In the genomic region with DNA sequence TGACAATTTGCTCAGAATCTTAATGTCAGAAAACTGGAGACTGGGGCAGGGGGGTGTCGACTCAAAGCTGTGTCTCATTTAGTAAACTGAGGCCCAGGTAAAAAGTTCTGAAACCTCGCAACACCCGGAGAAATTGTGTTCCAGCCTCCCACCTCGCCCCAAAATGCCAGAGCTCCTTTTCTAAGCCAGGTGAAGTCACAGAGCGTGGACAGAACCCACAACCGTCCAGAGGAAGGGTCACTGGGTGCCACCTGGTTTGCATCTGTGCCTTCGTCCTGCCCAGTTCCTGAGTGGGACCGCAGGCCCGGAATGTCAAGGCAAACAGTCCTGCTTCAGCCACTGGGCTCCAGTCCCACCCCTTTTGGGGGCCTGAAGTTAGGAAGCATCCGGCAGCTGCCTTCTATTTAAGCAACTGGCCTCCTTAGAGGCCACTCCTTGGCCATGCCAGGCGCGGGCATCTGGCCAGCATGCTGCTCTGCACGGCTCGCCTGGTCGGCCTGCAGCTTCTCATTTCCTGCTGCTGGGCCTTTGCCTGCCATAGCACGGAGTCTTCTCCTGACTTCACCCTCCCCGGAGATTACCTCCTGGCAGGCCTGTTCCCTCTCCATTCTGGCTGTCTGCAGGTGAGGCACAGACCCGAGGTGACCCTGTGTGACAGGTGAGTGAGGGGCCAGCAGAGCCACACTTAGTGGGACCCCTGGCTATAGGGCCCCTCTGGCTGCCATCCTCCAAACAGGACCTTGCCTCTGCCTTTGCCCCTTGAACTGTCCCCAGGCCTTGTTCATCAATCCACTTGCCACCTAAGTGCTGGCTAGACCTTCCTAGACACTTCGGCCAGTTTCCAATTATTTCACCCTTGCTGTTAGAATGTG, we compare ENCODE assay signal across 8 cellular contexts. TPM values are rescaled to one million over a fixed set of nuclear protein-coding genes. Genes with fewer than 3 reads are reported as not detected.
DNase-seq lines count a peak whose midpoint lies in the region; ATAC-seq and TF ChIP-seq lines count a peak whose summit lies in the region.

Gene TAS1R1 (plus strand): TSS at position 401 of the 872 bp plus-strand sequence. CDS start 67 bp downstream, at position 468.

- H3K4me2 ChIP-seq in osteoblast (ENCODE audit: insufficient read depth, low read length), result peak within 1 kb of the TSS; percentile 94

- H3K36me3 ChIP-seq in osteoblast (ENCODE audit: insufficient read depth, low read length), result peaks cover 6% of the 10 kb centered on the region

- H3K4me1 ChIP-seq in osteoblast (ENCODE audit: insufficient read depth, low read length), result peaks cover 15% of the 10 kb centered on the region

- no peaks in the 10 kb centered on the region for H3K9me3 ChIP-seq in T-helper 17 cell (ENCODE audit: control insufficient read depth, low read length, poor library complexity, severe bottlenecking)
- H3K9me3 ChIP-seq in osteoblast (ENCODE audit: low read depth, low read length), result no peaks in the 10 kb centered on the region

- TF ChIP-seq CTCF in GM12864 (IDR thresholded peaks at IDR 0.05; ENCODE audit: low read depth, low read length, missing control alignments), result no peak
- no peak for TF ChIP-seq CTCF in osteoblast (IDR thresholded peaks at IDR 0.05; ENCODE audit: extremely low read depth, low read depth, low read length)

- no peak for DNase-seq in GM12864 (ENCODE audit: low read depth)
- DNase-seq in T-helper 17 cell, result no peak
- DNase-seq in fibroblast of the conjunctiva (ENCODE audit: low read depth), result peak; percentile 36
- DNase-seq in osteoblast (ENCODE audit: insufficient read length, low spot score, missing footprints), result peak; percentile 85
- no peak for DNase-seq in stimulated activated CD4-positive, alpha-beta T cell treated with anti-CD3 and anti-CD28 coated beads, Interleukin-12 subunit alpha, Interleukin-12 subunit beta, amount 100 ng/mL, for 4 hours
- no peak for DNase-seq in mesenteric fat pad (ENCODE audit: low spot score)
- no peak for DNase-seq in inferior parietal cortex (ENCODE audit: extremely low spot score)

- H3K4me3 ChIP-seq in GM12864 (ENCODE audit: low read depth, low read length) (peak within 1 kb of the TSS; percentile 96), osteoblast (ENCODE audit: insufficient read depth, low read length) (peak within 1 kb of the TSS; percentile 97)

- H3K79me2 ChIP-seq in osteoblast (ENCODE audit: insufficient read depth, low read length), result peaks cover 28% of the 10 kb centered on the region

- H3K27ac ChIP-seq in osteoblast (ENCODE audit: low read depth, low read length), result peak within 1 kb of the TSS; percentile 70

- H3K27me3 Mint-ChIP-seq in T-helper 17 cell, result no peaks in the 10 kb centered on the region

- peak within 1 kb of the TSS; percentile 81 for H3K4me3 Mint-ChIP-seq in T-helper 17 cell

- no peaks in the 10 kb centered on the region for H3K36me3 Mint-ChIP-seq in T-helper 17 cell (ENCODE audit: low read depth)

- ATAC-seq in T-helper 17 cell (no peak), HG03571 (IDR thresholded peaks at IDR 0.05; ENCODE audit: unreplicated experiment) (no peak)

- H3K27ac Mint-ChIP-seq in T-helper 17 cell, result peak within 1 kb of the TSS; percentile 49

- peaks cover 4% of the 10 kb centered on the region for H4K20me1 ChIP-seq in osteoblast (ENCODE audit: insufficient read depth, low read length)

- peaks cover 2% of the 10 kb centered on the region for H3K4me1 Mint-ChIP-seq in T-helper 17 cell

- H3K27me3 ChIP-seq in osteoblast (ENCODE audit: insufficient read depth, low read length), result no peaks in the 10 kb centered on the region

- peak within 1 kb of the TSS; percentile 81 for H2AFZ ChIP-seq in osteoblast (ENCODE audit: low read length)

RNA-seq across cellular contexts. Expression of gene TAS1R1, which starts in this region (rescaled TPM):
- total RNA-seq in T-helper 17 cell, result not detected
- under 0.01 and 0.29 TPM in 2 replicates for total RNA-seq in osteoblast
- not detected for total RNA-seq in mesenteric fat pad

Comparison
In these comparisons a context has a peak if more than half of its experiments do, and no peak if none do; other contexts are left out.
1. Peak in DNase-seq, H3K4me3 ChIP-seq, H3K27ac ChIP-seq and H3K4me2 ChIP-seq in osteoblast; RNA of the gene not detected or under 1 TPM.